39 cellular contexts compared by ENCODE assay signal in genomic region chr5:156634301-156634700, GRCh38.
"Had no signal": no experiment of that assay in that cellular context is flagged by ENCODE, and none has a peak within 500 bp of the region (broad histone marks: within the 10 kb centered on the region; RNA-seq: fewer than 3 reads in every experiment).

No MANE protein-coding gene starts in this region.

- H3K36me3 Mint-ChIP-seq: activated naive CD4-positive, alpha-beta T cell treated with anti-CD3 and anti-CD28 coated beads, Interleukin-2, amount 10 ng/mL, durations not matched to agents 7 days and 5 days; activated naive CD4-positive, alpha-beta T cell treated with anti-CD3 and anti-CD28 coated beads, Interleukin-2, amount 50 U/mL, for 24 hours; activated naive CD8-positive, alpha-beta T cell; activated naive CD8-positive, alpha-beta T cell treated with anti-CD3 and anti-CD28 coated beads for 36 hours; activated naive CD8-positive, alpha-beta T cell treated with anti-CD3 and anti-CD28 coated beads, Interleukin-2, amount 10 ng/mL, durations not matched to agents 7 days and 5 days had no signal

- H3K36me3 ChIP-seq: adrenal gland, ascending aorta, brain microvascular endothelial cell, breast epithelium, cardiac muscle cell had no signal

- H3K9me3 Mint-ChIP-seq: activated naive CD4-positive, alpha-beta T cell treated with anti-CD3 and anti-CD28 coated beads for 36 hours; activated naive CD4-positive, alpha-beta T cell treated with anti-CD3 and anti-CD28 coated beads, Interleukin-2, amount 10 ng/mL, durations not matched to agents 7 days and 5 days; activated naive CD4-positive, alpha-beta T cell treated with anti-CD3 and anti-CD28 coated beads, Interleukin-2, amount 50 U/mL, for 24 hours; activated naive CD8-positive, alpha-beta T cell treated with anti-CD3 and anti-CD28 coated beads for 36 hours; activated naive CD8-positive, alpha-beta T cell treated with anti-CD3 and anti-CD28 coated beads, Interleukin-2, amount 10 ng/mL, durations not matched to agents 7 days and 5 days; activated naive CD8-positive, alpha-beta T cell treated with anti-CD3 and anti-CD28 coated beads, Interleukin-2, amount 50 U/mL, for 24 hours; activated T-cell treated with anti-CD3 and anti-CD28 coated beads, Interleukin-2, amount 50 U/mL, for 24 hours; activated T-cell treated with anti-CD3 and anti-CD28 coated beads, Interleukin-2, amount 50 U/mL, for 4 hours; activated T-cell treated with anti-CD3 and anti-CD28 coated beads, Interleukin-2, amount 50 U/mL, for 72 hours; activated T-helper 17 cell treated with anti-CD3 and anti-CD28 coated beads, Interleukin-2, amount 50 U/mL, for 72 hours; activated T-helper 2 cell treated with anti-CD3 and anti-CD28 coated beads, Interferon-gamma antibody, Interleukin-2, Interleukin-4, amounts not matched to agents 10 μg/mL and 5 μg/mL and 100 μg/mL, durations not matched to agents 14 hours and 24 hours and 36 hours; central memory CD8-positive, alpha-beta T cell had no signal

- H3K4me3 ChIP-seq: adrenal gland, ascending aorta, body of pancreas, breast epithelium, cardiac muscle cell had no signal

- H3K27ac ChIP-seq: adrenal gland, ascending aorta, body of pancreas, brain microvascular endothelial cell, breast epithelium, cardiac muscle cell had no signal

- DNase-seq: activated effector memory CD4-positive, alpha-beta T cell treated with anti-CD3 and anti-CD28 coated beads, Interleukin-2, amount 50 U/mL, for 16 hours; activated effector memory CD4-positive, alpha-beta T cell treated with Interleukin-2 at 50 U/mL for 16 hours; activated gamma-delta T cell; activated gamma-delta T cell treated with Interleukin-2 at 50 U/mL for 16 hours; activated naive CD4-positive, alpha-beta T cell; activated naive CD4-positive, alpha-beta T cell treated with anti-CD3 and anti-CD28 coated beads for 36 hours; activated naive CD4-positive, alpha-beta T cell treated with anti-CD3 and anti-CD28 coated beads, Interleukin-2, amount 10 ng/mL, durations not matched to agents 7 days and 5 days; activated naive CD4-positive, alpha-beta T cell treated with anti-CD3 and anti-CD28 coated beads, Interleukin-2, amount 50 U/mL, for 16 hours; activated naive CD4-positive, alpha-beta T cell treated with Interleukin-2 at 50 U/mL for 16 hours; activated naive CD8-positive, alpha-beta T cell treated with anti-CD3 and anti-CD28 coated beads for 36 hours; activated naive CD8-positive, alpha-beta T cell treated with anti-CD3 and anti-CD28 coated beads, Interleukin-2, amount 10 ng/mL, durations not matched to agents 7 days and 5 days; activated naive CD8-positive, alpha-beta T cell treated with anti-CD3 and anti-CD28 coated beads, Interleukin-2, amount 50 U/mL, for 24 hours; activated T-cell treated with anti-CD3 and anti-CD28 coated beads, Interleukin-2, amount 50 U/mL, for 1 hour; activated T-cell treated with anti-CD3 and anti-CD28 coated beads, Interleukin-2, amount 50 U/mL, for 24 hours; activated T-cell treated with anti-CD3 and anti-CD28 coated beads, Interleukin-2, amount 50 U/mL, for 4 hours; activated T-cell treated with anti-CD3 and anti-CD28 coated beads, Interleukin-2, amount 50 U/mL, for 48 hours; activated T-cell treated with anti-CD3 and anti-CD28 coated beads, Interleukin-2, amount 50 U/mL, for 72 hours; adrenal gland; amniotic stem cell; amygdala; anterior cingulate cortex; aorta; body of pancreas; brain microvascular endothelial cell; caudate nucleus; central memory CD4-positive, alpha-beta T cell; cerebellar nuclear complex had no signal

- H3K27ac Mint-ChIP-seq: activated naive CD4-positive, alpha-beta T cell treated with anti-CD3 and anti-CD28 coated beads for 36 hours; activated naive CD4-positive, alpha-beta T cell treated with anti-CD3 and anti-CD28 coated beads, Interleukin-2, amount 10 ng/mL, durations not matched to agents 7 days and 5 days; activated naive CD4-positive, alpha-beta T cell treated with anti-CD3 and anti-CD28 coated beads, Interleukin-2, amount 50 U/mL, for 24 hours; activated naive CD8-positive, alpha-beta T cell; activated naive CD8-positive, alpha-beta T cell treated with anti-CD3 and anti-CD28 coated beads for 36 hours; activated naive CD8-positive, alpha-beta T cell treated with anti-CD3 and anti-CD28 coated beads, Interleukin-2, amount 10 ng/mL, durations not matched to agents 7 days and 5 days; activated naive CD8-positive, alpha-beta T cell treated with anti-CD3 and anti-CD28 coated beads, Interleukin-2, amount 50 U/mL, for 24 hours; activated T-cell treated with anti-CD3 and anti-CD28 coated beads, Interleukin-2, amount 50 U/mL, for 24 hours; activated T-cell treated with anti-CD3 and anti-CD28 coated beads, Interleukin-2, amount 50 U/mL, for 72 hours; activated T-helper 1 cell treated with anti-CD3 and anti-CD28 coated beads, Interleukin-12 subunit alpha, Interleukin-12 subunit beta, Interleukin-2, Interleukin-4 antibody, amounts not matched to agents 30 ng/mL and 10 ng/mL and 1 ng/mL, durations not matched to agents 14 hours and 24 hours and 36 hours; activated T-helper 17 cell treated with anti-CD3 and anti-CD28 coated beads, Interleukin-2, amount 50 U/mL, for 72 hours; activated T-helper 2 cell treated with anti-CD3 and anti-CD28 coated beads, Interferon-gamma antibody, Interleukin-2, Interleukin-4, amounts not matched to agents 10 μg/mL and 5 μg/mL and 100 μg/mL, durations not matched to agents 14 hours and 24 hours and 36 hours; brain had no signal

- ATAC-seq: activated naive CD8-positive, alpha-beta T cell treated with anti-CD3 and anti-CD28 coated beads, Interleukin-2, amount 50 U/mL, for 24 hours; activated T-cell treated with anti-CD3 and anti-CD28 coated beads, Interleukin-2, amount 50 U/mL, for 4 hours; activated T-cell treated with anti-CD3 and anti-CD28 coated beads, Interleukin-2, amount 50 U/mL, for 72 hours; activated T-helper 17 cell treated with anti-CD3 and anti-CD28 coated beads, Interleukin-2, amount 50 U/mL, for 72 hours; body of pancreas had no signal

- H3K4me1 ChIP-seq: adrenal gland, ascending aorta, body of pancreas, breast epithelium had no signal

- FAIRE-seq: astrocyte, bronchial epithelial cell had no signal

- H3K27me3 ChIP-seq: adrenal gland, ascending aorta, body of pancreas, brain microvascular endothelial cell, breast epithelium, cardiac muscle cell had no signal

- H3K9me3 ChIP-seq: adrenal gland, ascending aorta, body of pancreas, breast epithelium had no signal
